Comparison of ENCODE assay signal across 11 cellular contexts in the genomic region with DNA sequence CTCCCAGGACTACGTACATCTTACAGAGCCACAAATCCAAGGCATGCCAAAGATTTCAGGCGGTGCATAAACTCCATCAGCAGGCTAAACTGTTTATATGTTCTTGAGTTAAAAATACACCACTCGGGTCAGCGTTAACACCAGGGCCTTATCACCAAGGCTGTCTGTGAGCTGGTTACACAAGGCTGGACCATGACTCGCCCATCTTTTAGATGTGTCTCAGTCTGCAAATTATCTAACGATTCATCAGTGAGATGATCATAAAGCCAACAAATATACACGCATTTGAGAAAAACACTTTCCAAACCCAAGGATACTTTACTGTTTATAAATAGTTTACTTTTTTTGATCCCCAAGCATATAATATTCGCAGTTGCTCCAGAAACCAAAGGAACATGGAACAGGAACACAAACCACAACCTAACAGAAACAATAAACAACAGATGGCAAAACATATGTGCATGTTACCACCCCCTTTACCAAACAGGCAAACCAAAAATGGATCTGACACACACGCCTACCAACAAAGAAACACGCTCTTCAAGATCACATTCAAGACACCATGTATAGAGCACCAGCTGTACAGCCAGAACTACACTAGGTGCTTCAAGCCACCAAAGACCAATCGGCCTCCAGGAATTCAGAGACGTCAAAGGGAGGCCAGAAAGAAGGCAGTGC. TPM values are rescaled to one million over a fixed set of nuclear protein-coding genes. Genes with fewer than 3 reads are reported as not detected.
DNase-seq lines count a peak whose midpoint lies in the region; ATAC-seq and TF ChIP-seq lines count a peak whose summit lies in the region.
"Had no signal": no experiment of that assay in that cellular context is flagged by ENCODE, and none has a peak within 500 bp of the region (broad histone marks: within the 10 kb centered on the region; RNA-seq: fewer than 3 reads in every experiment).

No MANE protein-coding gene starts in this region.

- no peak for TF ChIP-seq CTCF in lower lobe of right lung (IDR thresholded peaks at IDR 0.05)
- no peak for TF ChIP-seq CTCF in vagina (IDR thresholded peaks at IDR 0.05)
- no peak for TF ChIP-seq CTCF in WERI-Rb-1 (IDR thresholded peaks at IDR 0.05; ENCODE audit: low read depth, low read length)
- TF ChIP-seq CTCF in PC-9 (conservative IDR thresholded peaks at IDR 0.05) = no peak

- no peaks in the 10 kb centered on the region for H3F3A ChIP-seq in PC-9 (ENCODE audit: insufficient read depth, low read depth)

- no TSS peak for BruUV-seq in PC-9 (replicated peaks; lab: Mats Ljungman, UMichigan)

- H3K79me2 ChIP-seq in PC-9 (ENCODE audit: low read depth) = no peaks in the 10 kb centered on the region

- ATAC-seq in lower lobe of right lung = peak; percentile 25 to 37

- no peaks in the 10 kb centered on the region for H3K27me3 ChIP-seq in lower lobe of right lung (ENCODE audit: low read depth)
- H3K27me3 ChIP-seq in vagina = no peaks in the 10 kb centered on the region
- no peaks in the 10 kb centered on the region for H3K27me3 ChIP-seq in WERI-Rb-1 (ENCODE audit: insufficient read depth, low read depth, severe bottlenecking)
- H3K27me3 ChIP-seq in PC-9 (ENCODE audit: insufficient read depth, low read depth) = no peaks in the 10 kb centered on the region

- no peaks in the 10 kb centered on the region for H3K27me3 Mint-ChIP-seq in activated naive CD4-positive, alpha-beta T cell treated with anti-CD3 and anti-CD28 coated beads for 36 hours (ENCODE audit: low read depth)

- TF ChIP-seq POLR2A in vagina (IDR thresholded peaks at IDR 0.05) = no peak

- H3K36me3 Mint-ChIP-seq in activated naive CD4-positive, alpha-beta T cell treated with anti-CD3 and anti-CD28 coated beads for 36 hours (ENCODE audit: low read depth) = no peaks in the 10 kb centered on the region

- no peak overlapping the region for H3K4me2 ChIP-seq in PC-9

- H3K4me3 Mint-ChIP-seq in activated naive CD4-positive, alpha-beta T cell treated with anti-CD3 and anti-CD28 coated beads for 36 hours = no peak overlapping the region

- H3K9me3 Mint-ChIP-seq in activated naive CD4-positive, alpha-beta T cell treated with anti-CD3 and anti-CD28 coated beads for 36 hours = no peaks in the 10 kb centered on the region

- H3K4me3 ChIP-seq in lower lobe of right lung = no peak overlapping the region
- H3K4me3 ChIP-seq in vagina = no peak overlapping the region
- no peak overlapping the region for H3K4me3 ChIP-seq in WERI-Rb-1 (ENCODE audit: low read depth, low read length)
- H3K4me3 ChIP-seq in PC-9 = no peak overlapping the region

- peak overlapping the region; percentile 18 for H3K27ac Mint-ChIP-seq in activated naive CD4-positive, alpha-beta T cell treated with anti-CD3 and anti-CD28 coated beads for 36 hours

- CTCF ChIA-PET in activated naive CD4-positive, alpha-beta T cell treated with anti-CD3 and anti-CD28 coated beads for 36 hours (lab: Charles Lee) = no interaction called here
- CTCF ChIA-PET in PC-9 (lab: Charles Lee) = no interaction called here

- H3K9me3 ChIP-seq in lower lobe of right lung (no peaks in the 10 kb centered on the region), vagina (no peaks in the 10 kb centered on the region), WERI-Rb-1 (ENCODE audit: severe bottlenecking) (no peaks in the 10 kb centered on the region), PC-9 (ENCODE audit: insufficient read depth, low read depth) (no peaks in the 10 kb centered on the region)

- intact Hi-C loops in activated naive CD4-positive, alpha-beta T cell treated with anti-CD3 and anti-CD28 coated beads for 36 hours (cut with micrococcal nuclease) = no loop called here
- intact Hi-C loops in lower lobe of right lung (cut with DNase I) (no loop called here), vagina (cut with DNase I) (loop anchor here (10.0 kb wide), 1 partner anchor 61 kb away; no protein-coding TSS in a partner anchor), PC-9 (cut with micrococcal nuclease; ENCODE audit: unreplicated experiment) (no loop called here)

- H3K27ac ChIP-seq in lower lobe of right lung (no peak overlapping the region), vagina (peak overlapping the region; percentile 86), WERI-Rb-1 (no peak overlapping the region), PC-9 (no peak overlapping the region)

- no peaks in the 10 kb centered on the region for H3K9me2 ChIP-seq in PC-9 (ENCODE audit: insufficient read depth)

- H3K36me3 ChIP-seq in lower lobe of right lung (no peaks in the 10 kb centered on the region), vagina (no peaks in the 10 kb centered on the region), WERI-Rb-1 (no peaks in the 10 kb centered on the region), PC-9 (ENCODE audit: low read depth) (no peaks in the 10 kb centered on the region)

- H2AFZ ChIP-seq in PC-9 = no peak overlapping the region

- H4K20me1 ChIP-seq in PC-9 (ENCODE audit: insufficient read depth) = no peaks in the 10 kb centered on the region

- POLR2A ChIA-PET in PC-9 (lab: Charles Lee; ENCODE audit: unreplicated experiment) = no interaction called here

- peaks cover 77% of the 10 kb centered on the region for H3K4me1 Mint-ChIP-seq in activated naive CD4-positive, alpha-beta T cell treated with anti-CD3 and anti-CD28 coated beads for 36 hours (ENCODE audit: low read depth)

- no peak for DNase-seq in activated naive CD4-positive, alpha-beta T cell treated with anti-CD3 and anti-CD28 coated beads for 36 hours
- DNase-seq in activated naive CD4-positive, alpha-beta T cell treated with Interleukin-2 at 50 U/mL for 16 hours = no peak
- DNase-seq in cerebellar cortex (ENCODE audit: low spot score) (peak; percentile 85), lower lobe of right lung (no peak), vagina (ENCODE audit: extremely low spot score in 2 of 2) (no peak), WERI-Rb-1 (no peak), PC-9 (no peak)
- DNase-seq in stimulated activated CD8-positive, alpha-beta memory T cell treated with anti-CD3 and anti-CD28 coated beads, Interleukin-4, amount 100 ng/mL, for 48 hours = no peak
- DNase-seq: ACHN; activated CD8-positive, alpha-beta memory T cell treated with anti-CD3 and anti-CD28 coated beads, Interleukin-2, amount 50 U/mL, for 48 hours; KG1 had no signal

- H3K4me1 ChIP-seq in lower lobe of right lung (peaks cover 91% of the 10 kb centered on the region), vagina (peaks cover 87% of the 10 kb centered on the region), PC-9 (replicated peaks; ENCODE audit: insufficient read depth) (no peaks in the 10 kb centered on the region)

RNA-seq across cellular contexts. Expression of a gene that starts 15.4 kb away (rescaled TPM):
- 10 to 100 TPM; 18.3 to 19.0 TPM for total RNA-seq in activated naive CD4-positive, alpha-beta T cell treated with anti-CD3 and anti-CD28 coated beads for 36 hours
- total RNA-seq in lower lobe of right lung (54.2 TPM), vagina (30.7 TPM), PC-9 (2021) (not detected in 2 replicates)

Comparison
In these comparisons a context has a peak if more than half of its experiments do, and no peak if none do; other contexts are left out.
1. RNA of a gene that starts 15.4 kb away (total RNA-seq): 54.2 TPM in lower lobe of right lung (single experiment), 30.7 TPM in vagina (single experiment) and 18.3 to 19.0 TPM in activated naive CD4-positive, alpha-beta T cell treated with anti-CD3 and anti-CD28 coated beads for 36 hours; not detected in PC-9; every median in the first group is over 10 times any median in the second.